14 cellular contexts compared by ENCODE assay signal in the genomic region with DNA sequence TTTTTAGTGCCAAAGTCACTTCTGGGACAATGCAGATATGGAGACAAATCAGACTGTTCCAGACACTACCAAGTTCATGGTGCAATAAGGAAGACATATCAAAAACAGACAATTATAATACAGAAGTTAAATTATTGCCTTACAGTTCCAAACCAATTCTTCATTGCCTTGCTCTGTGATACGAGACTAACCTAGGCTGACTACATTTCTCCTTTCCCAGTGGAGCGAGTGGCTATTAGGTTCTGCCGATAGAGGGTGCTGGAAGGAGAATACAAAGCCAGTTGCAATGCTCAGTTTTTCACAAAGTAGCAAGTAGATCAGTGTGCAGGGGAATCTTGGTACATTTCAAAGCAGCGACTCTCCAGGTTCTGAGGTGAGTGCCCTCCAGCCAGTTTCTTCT.
DNase-seq lines count a peak whose midpoint lies in the region; ATAC-seq, FAIRE-seq and TF ChIP-seq lines count a peak whose summit lies in the region.
"Had no signal": no experiment of that assay in that cellular context is flagged by ENCODE, and none has a peak within 500 bp of the region (broad histone marks: within the 10 kb centered on the region; RNA-seq: fewer than 3 reads in every experiment).

No MANE protein-coding gene starts in this region.

- TF ChIP-seq POLR2A in K562 (conservative IDR thresholded peaks at IDR 0.05): no peak

- H3K9ac ChIP-seq in K562 (ENCODE audit: insufficient read depth in 1 of 2, low read depth in 2 of 2, low read length in 2 of 2): no peak overlapping the region
- H3K9ac ChIP-seq: BLaER1 treated with 17β-estradiol and CSF1 and Interleukin-3, amounts not matched to agents 10 nM and 100 nM had no signal

- no peaks in the 10 kb centered on the region for H3K9me3 ChIP-seq in A673 (ENCODE audit: low read depth, low read length, poor library complexity, severe bottlenecking)
- H3K9me3 ChIP-seq in HEK293 (ENCODE audit: control insufficient read depth, insufficient read depth, low read depth, low read length): no peaks in the 10 kb centered on the region
- no peaks in the 10 kb centered on the region for H3K9me3 ChIP-seq in K562 (replicated peaks; ENCODE audit: control insufficient read depth, insufficient read depth, low read depth, low read length)
- H3K9me3 ChIP-seq: BLaER1 treated with 17β-estradiol and CSF1 and Interleukin-3, amounts not matched to agents 10 nM and 100 nM; gastrocnemius medialis; thoracic aorta had no signal

- no peak overlapping the region for H3K4me2 ChIP-seq in K562 (ENCODE audit: insufficient read depth, low read length)
- H3K4me2 ChIP-seq: BLaER1 treated with 17β-estradiol and CSF1 and Interleukin-3, amounts not matched to agents 10 nM and 100 nM had no signal

- in situ Hi-C loops in K562 (cut with MboI) (no loop called here), G401 (cut with HindIII; ENCODE audit: low sequenced_read_pairs) (no loop called here)

- peak; percentile 36 to 69 for TF ChIP-seq RAD21 in K562 (CRISPR knock-in tag; conservative IDR thresholded peaks at IDR 0.05 in 1 of 2, IDR thresholded peaks at IDR 0.05 in 1 of 2)

- no peaks in the 10 kb centered on the region for H3K79me2 ChIP-seq in K562 (ENCODE audit: control insufficient read depth, insufficient read depth, low read length)

- H3K9me1 ChIP-seq in K562 (ENCODE audit: control insufficient read depth, insufficient read depth, low read length): no peaks in the 10 kb centered on the region

- no peaks in the 10 kb centered on the region for H3K36me3 ChIP-seq in A673 (ENCODE audit: insufficient read depth, low read length, poor library complexity, severe bottlenecking)
- no peaks in the 10 kb centered on the region for H3K36me3 ChIP-seq in HEK293 (ENCODE audit: control insufficient read depth in 2 of 2, insufficient read depth in 1 of 2, low read length in 2 of 2)
- no peaks in the 10 kb centered on the region for H3K36me3 ChIP-seq in K562 (ENCODE audit: control insufficient read depth, insufficient read depth, low read length)
- no peaks in the 10 kb centered on the region for H3K36me3 ChIP-seq in kidney epithelial cell (ENCODE audit: control insufficient read depth, insufficient read depth, low read length)
- H3K36me3 ChIP-seq: BLaER1 treated with 17β-estradiol and CSF1 and Interleukin-3, amounts not matched to agents 10 nM and 100 nM; gastrocnemius medialis; thoracic aorta had no signal

- no TSS peak for BruUV-seq in A673 (replicated peaks; lab: Mats Ljungman, UMichigan)
- no TSS peak for BruUV-seq in K562 (replicated peaks; lab: Mats Ljungman, UMichigan)

- TF ChIP-seq CTCF in A673 (conservative IDR thresholded peaks at IDR 0.05; ENCODE audit: low read depth, low read length) (peak; percentile 30; the same call in 1 of the 2 replicates), HEK293 (tag by site-specific recombination; IDR thresholded peaks at IDR 0.05) (no peak), K562 (IDR thresholded peaks at IDR 0.05 in 2 of 3, conservative IDR thresholded peaks at IDR 0.05 in 1 of 3; ENCODE audit: insufficient read depth in 2 of 3, low read depth in 1 of 3, low read length in 3 of 3) (peak; percentile 55 to 76 (median 72)), kidney epithelial cell (IDR thresholded peaks at IDR 0.05; ENCODE audit: insufficient read depth, low read length, poor library complexity, severe bottlenecking) (peak; percentile 29), omental fat pad (IDR thresholded peaks at IDR 0.05) (no peak)

- FAIRE-seq in K562 (lab: Jason Lieb, UNC): peak; percentile 82

- DNase-seq in A673 (ENCODE audit: low spot score): no peak
- DNase-seq in K562 (ENCODE audit: extremely low read depth in 1 of 4, low spot score in 3 of 4): peak in 3 of 4 experiments; percentile 20 to 43 (median 22)
- no peak for DNase-seq in kidney epithelial cell (ENCODE audit: low read depth)
- DNase-seq in G401 (ENCODE audit: low spot score): no peak
- DNase-seq in omental fat pad (ENCODE audit: low spot score): no peak
- no peak for DNase-seq in NCI-H2029 (lab: John Stamatoyannopoulos, UW)
- DNase-seq: cerebellar nuclear complex, gastrocnemius medialis, H7, Karpas-422 had no signal

- POLR2A ChIA-PET in A673 (lab: Charles Lee; ENCODE audit: low non-redundant PET): interaction anchor here (0.6 kb wide), 1 partner anchor 11 kb away, joined by 3 read pairs; no protein-coding TSS in a partner anchor
- POLR2A ChIA-PET in HEK293 (lab: Yijun Ruan, JAX): no interaction called here
- POLR2A ChIA-PET in K562 (lab: Yijun Ruan, JAX): interaction anchor here (0.8 to 1.4 kb wide), 4 partner anchors 14 to 39 kb away, joined by 3 read pairs; no protein-coding TSS in a partner anchor

- ATAC-seq in K562: peak; percentile 88
- ATAC-seq in omental fat pad (ENCODE audit: low FRiP score): no peak
- ATAC-seq in HG03280 (IDR thresholded peaks at IDR 0.05; ENCODE audit: unreplicated experiment): no peak

- H3K4me3 ChIP-seq in A673 (ENCODE audit: low read depth, low read length, poor library complexity, severe bottlenecking) (no peak overlapping the region), HEK293 (ENCODE audit: low read depth, low read length) (no peak overlapping the region), K562 (no peak overlapping the region), kidney epithelial cell (ENCODE audit: low read depth, low read length) (no peak overlapping the region)
- H3K4me3 ChIP-seq: BLaER1 treated with 17β-estradiol and CSF1 and Interleukin-3, amounts not matched to agents 10 nM and 100 nM; gastrocnemius medialis; thoracic aorta had no signal

- H3K27me3 ChIP-seq in A673 (replicated peaks; ENCODE audit: insufficient read depth, low read depth, low read length, poor library complexity) (no peaks in the 10 kb centered on the region), K562 (ENCODE audit: control insufficient read depth in 2 of 2, insufficient read depth in 2 of 2, low read length in 2 of 2) (no peaks in the 10 kb centered on the region; a peak in 1 of 5 replicates), kidney epithelial cell (ENCODE audit: control insufficient read depth, insufficient read depth, low read length) (no peaks in the 10 kb centered on the region)
- H3K27me3 ChIP-seq: BLaER1 treated with 17β-estradiol and CSF1 and Interleukin-3, amounts not matched to agents 10 nM and 100 nM; gastrocnemius medialis had no signal

- no peaks in the 10 kb centered on the region for H4K20me1 ChIP-seq in K562 (replicated peaks; ENCODE audit: control insufficient read depth, insufficient read depth, low read length)

- no peak overlapping the region for H2AFZ ChIP-seq in K562 (ENCODE audit: low read depth, low read length)

- WGBS in K562 (ENCODE audit: insufficient coverage, low coverage, missing lambda C conversion rate): 3% methylated on average over 4 of the region's 4 CpGs

- no peak for TF ChIP-seq EP300 in K562 (IDR thresholded peaks at IDR 0.05; ENCODE audit: low read length)

- CTCF ChIA-PET in A673 (lab: Charles Lee): no interaction called here
- CTCF ChIA-PET in HEK293 (lab: Yijun Ruan, JAX): interaction anchor here (0.7 to 2.9 kb wide), 3 partner anchors 9 to 99 kb away, joined by 3 to 11 read pairs (median 7); no protein-coding TSS in a partner anchor
- CTCF ChIA-PET in K562 (lab: Yijun Ruan, JAX; ENCODE audit: low intra/inter-chr PET ratio): no interaction called here

- intact Hi-C loops in A673 (cut with micrococcal nuclease; ENCODE audit: unreplicated experiment) (loop anchor here (10.0 kb wide), 1 partner anchor 55 kb away; no protein-coding TSS in a partner anchor), K562 (cut with micrococcal nuclease) (no loop called here)

- H3K4me1 ChIP-seq in A673 (ENCODE audit: insufficient read depth, low read length, poor library complexity, severe bottlenecking) (peaks cover 53% of the 10 kb centered on the region), HEK293 (ENCODE audit: control insufficient read depth, insufficient read depth, low read length) (peaks cover 9% of the 10 kb centered on the region; the same call in 1 of the 2 replicates), K562 (replicated peaks in 1 of 2; ENCODE audit: control insufficient read depth in 2 of 2, insufficient read depth in 2 of 2, low read length in 2 of 2) (no peaks in the 10 kb centered on the region)

- no peak overlapping the region for H3K27ac ChIP-seq in A673 (ENCODE audit: low read depth, low read length, poor library complexity, severe bottlenecking)
- no peak overlapping the region for H3K27ac ChIP-seq in HEK293 (ENCODE audit: extremely low read depth, low read depth, low read length)
- no peak overlapping the region for H3K27ac ChIP-seq in K562 (ENCODE audit: extremely low read depth, low read depth, low read length)
- H3K27ac ChIP-seq: BLaER1 treated with 17β-estradiol and CSF1 and Interleukin-3, amounts not matched to agents 10 nM and 100 nM; gastrocnemius medialis; thoracic aorta had no signal

TF ChIP-seq in HEK293, 187 proteins besides CTCF, POLR2A, EP300 and RAD21 (continues in another document):
- TF ChIP-seq ZNF677 (tag by site-specific recombination; IDR thresholded peaks at IDR 0.05) (no peak), ZNF302 (tag by site-specific recombination; IDR thresholded peaks at IDR 0.05; ENCODE audit: low read depth) (no peak), HOXA7 (CRISPR knock-in tag; IDR thresholded peaks at IDR 0.05; ENCODE audit: borderline replicate concordance) (no peak)

TF ChIP-seq in K562, 482 proteins besides CTCF, POLR2A, EP300 and RAD21 (continues in another document):
- TF ChIP-seq SMC3 (conservative IDR thresholded peaks at IDR 0.05; ENCODE audit: insufficient read depth, low read depth, low read length): 0 out of 2 replicates have a peak, but pooled peaks have one; percentile 35
- no peak for TF ChIP-seq PHB (CRISPR knock-in tag; IDR thresholded peaks at IDR 0.05)
- TF ChIP-seq, protein P1, sequence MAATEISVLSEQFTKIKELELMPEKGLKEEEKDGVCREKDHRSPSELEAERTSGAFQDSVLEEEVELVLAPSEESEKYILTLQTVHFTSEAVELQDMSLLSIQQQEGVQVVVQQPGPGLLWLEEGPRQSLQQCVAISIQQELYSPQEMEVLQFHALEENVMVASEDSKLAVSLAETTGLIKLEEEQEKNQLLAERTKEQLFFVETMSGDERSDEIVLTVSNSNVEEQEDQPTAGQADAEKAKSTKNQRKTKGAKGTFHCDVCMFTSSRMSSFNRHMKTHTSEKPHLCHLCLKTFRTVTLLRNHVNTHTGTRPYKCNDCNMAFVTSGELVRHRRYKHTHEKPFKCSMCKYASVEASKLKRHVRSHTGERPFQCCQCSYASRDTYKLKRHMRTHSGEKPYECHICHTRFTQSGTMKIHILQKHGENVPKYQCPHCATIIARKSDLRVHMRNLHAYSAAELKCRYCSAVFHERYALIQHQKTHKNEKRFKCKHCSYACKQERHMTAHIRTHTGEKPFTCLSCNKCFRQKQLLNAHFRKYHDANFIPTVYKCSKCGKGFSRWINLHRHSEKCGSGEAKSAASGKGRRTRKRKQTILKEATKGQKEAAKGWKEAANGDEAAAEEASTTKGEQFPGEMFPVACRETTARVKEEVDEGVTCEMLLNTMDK (IDR thresholded peaks at IDR 0.05; ENCODE audit: borderline replicate concordance, insufficient read depth, low read depth, low read length, poor library complexity, severe bottlenecking): peak; percentile 14
- 0 out of 2 replicates have a peak, but pooled peaks have one; percentile 19 for TF ChIP-seq EHMT2 (IDR thresholded peaks at IDR 0.05)

Comparison
In these comparisons a context has a peak if more than half of its experiments do, and no peak if none do; other contexts are left out.
1. DNase-seq: peak in K562 (3 of 4); none in A673 (single experiment), kidney epithelial cell (single experiment), G401 (single experiment), omental fat pad (single experiment) and NCI-H2029 (single experiment).
2. CTCF ChIP-seq: peak in A673 (single experiment), K562 (3 of 3) and kidney epithelial cell (single experiment); none in HEK293 (single experiment) and omental fat pad (0 of 3).